In the genomic region with DNA sequence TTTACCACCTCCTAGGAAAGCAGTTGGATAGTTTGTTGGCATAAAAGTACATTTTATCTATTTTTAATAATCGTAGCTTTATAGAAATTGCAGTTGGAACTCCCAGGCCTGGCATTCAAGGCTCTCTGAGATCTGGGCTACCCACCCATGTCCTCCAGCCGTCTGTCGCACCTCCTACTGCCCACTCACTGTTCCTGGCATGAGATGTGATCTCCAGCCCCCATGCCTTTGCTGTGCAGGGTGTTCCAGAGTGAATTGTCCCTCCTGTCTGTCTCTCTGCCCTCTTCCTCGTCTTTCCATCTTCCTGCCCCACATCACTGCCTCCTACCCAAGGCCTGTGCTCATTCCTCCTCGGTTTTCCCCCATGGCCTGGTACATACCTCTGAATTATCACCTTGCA, we compare ENCODE assay signal across 7 cellular contexts. TPM values are rescaled to one million over a fixed set of nuclear protein-coding genes. Genes with fewer than 3 reads are reported as not detected.
DNase-seq lines count a peak whose midpoint lies in the region; ATAC-seq, FAIRE-seq and TF ChIP-seq lines count a peak whose summit lies in the region.

No MANE protein-coding gene starts in this region.

- H3K4me1 ChIP-seq in SJSA1 (replicated peaks) (peaks cover 45% of the 10 kb centered on the region), skeletal muscle tissue (ENCODE audit: control insufficient read depth in 3 of 3, insufficient read depth in 3 of 3, low read length in 3 of 3) (peaks cover 30 to 41% (median 39%) of the 10 kb centered on the region in 3 donors)

- peak overlapping the region in 1 of 3 donors; percentile 10 for H3K9ac ChIP-seq in skeletal muscle tissue (ENCODE audit: low read depth in 1 of 3, low read length in 3 of 3)

- H3K27me3 ChIP-seq in SJSA1 (replicated peaks), result no peaks in the 10 kb centered on the region
- no peaks in the 10 kb centered on the region for H3K27me3 ChIP-seq in skeletal muscle tissue (ENCODE audit: control insufficient read depth in 3 of 3, insufficient read depth in 3 of 3, low read length in 3 of 3)

- no peak for FAIRE-seq in H54 (lab: Jason Lieb, UNC)

- no peak for TF ChIP-seq POLR2A in H54 (IDR thresholded peaks at IDR 0.05; ENCODE audit: low read depth, low read length)

- H3K27ac ChIP-seq in SJSA1 (peak overlapping the region; percentile 83), skeletal muscle tissue (ENCODE audit: low read depth, low read length) (peak overlapping the region; percentile 79)

- H3K4me3 ChIP-seq in SJSA1 (no peak overlapping the region; the same call in 1 of the 2 replicates), skeletal muscle tissue (ENCODE audit: low read length in 3 of 3) (no peak overlapping the region)

- DNase-seq in ELR (ENCODE audit: low read depth) (peak; percentile 37), SJSA1 (ENCODE audit: low read depth in 1 of 2, low spot score in 2 of 2) (no peak), H54 (ENCODE audit: insufficient read length, low spot score) (no peak)

- peaks cover 45% of the 10 kb centered on the region for H3K36me3 ChIP-seq in SJSA1
- H3K36me3 ChIP-seq in skeletal muscle tissue (ENCODE audit: control insufficient read depth in 3 of 3, insufficient read depth in 3 of 3, low read length in 3 of 3), result peaks cover 2 to 12% (median 8%) of the 10 kb centered on the region in 3 donors

- peak; percentile 3 for ATAC-seq in esophagus mucosa
- ATAC-seq in GM18868 (IDR thresholded peaks at IDR 0.05; ENCODE audit: unreplicated experiment), result no peak
- no peak for ATAC-seq in HG02623 (IDR thresholded peaks at IDR 0.05; ENCODE audit: unreplicated experiment)

- H3K9me3 ChIP-seq in SJSA1 (replicated peaks) (no peaks in the 10 kb centered on the region), skeletal muscle tissue (ENCODE audit: control insufficient read depth in 3 of 3, low read length in 3 of 3) (no peaks in the 10 kb centered on the region)

RNA-seq across cellular contexts. Expression of gene PTPN1, which starts 50.7 kb away (rescaled TPM):
- total RNA-seq in SJSA1 (2014; rRNA removed; shearing (Covaris generic)), result 61.1 and 71.3 TPM in 2 replicates
- 23.3 TPM for total RNA-seq in esophagus mucosa
- 8.4 TPM for total RNA-seq in skeletal muscle tissue
